Comparison of ENCODE assay signal across 13 cellular contexts in the genomic region with DNA sequence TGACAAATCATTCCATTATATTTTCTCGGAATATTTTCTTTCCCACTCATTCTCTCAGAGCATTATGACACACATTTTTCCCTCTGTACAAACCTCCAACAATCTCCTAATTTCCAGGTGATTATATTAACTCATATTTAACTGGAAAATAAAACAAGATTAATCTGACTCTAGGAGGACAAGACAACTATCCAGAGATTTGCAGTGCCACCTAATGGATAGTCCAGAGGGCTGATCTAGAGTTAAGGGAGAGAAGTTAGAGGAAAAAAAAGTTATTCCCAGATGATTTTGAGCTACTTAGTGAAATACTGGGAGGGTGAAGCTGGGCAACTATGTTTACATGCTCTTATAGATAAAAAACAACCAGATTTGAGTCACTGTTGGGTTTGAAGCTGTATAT.
DNase-seq lines count a peak whose midpoint lies in the region; TF ChIP-seq lines count a peak whose summit lies in the region.
"Had no signal": no experiment of that assay in that cellular context is flagged by ENCODE, and none has a peak within 500 bp of the region (broad histone marks: within the 10 kb centered on the region; RNA-seq: fewer than 3 reads in every experiment).

No MANE protein-coding gene starts in this region.

- no peak overlapping the region for H3K4me3 Mint-ChIP-seq in HFFc6

- no peaks in the 10 kb centered on the region for H3K79me1 ChIP-seq in trophoblast cell (ENCODE audit: low read length)

- H3K23ac ChIP-seq in trophoblast cell (ENCODE audit: low read length), result no peak overlapping the region

- DNase-seq in BJ (ENCODE audit: low read depth), result no peak
- no peak for DNase-seq in HFFc6
- peak; percentile 9 for DNase-seq in amniotic epithelial cell (ENCODE audit: low read depth)
- peak; percentile 30 for DNase-seq in iris pigment epithelial cell (ENCODE audit: low read depth)
- no peak for DNase-seq in trophoblast cell
- DNase-seq in effector memory CD4-positive, alpha-beta T cell, result no peak
- DNase-seq in NCI-H510A (lab: John Stamatoyannopoulos, UW), result no peak
- no peak for DNase-seq in GM19238 (ENCODE audit: insufficient read length, low spot score)
- DNase-seq: dorsolateral prefrontal cortex; EL; left ventricle myocardium inferior; stimulated activated naive CD4-positive, alpha-beta T cell had no signal

- CTCF ChIA-PET in BJ (lab: Yijun Ruan, JAX), result interaction anchor here (0.8 to 1.9 kb wide), 2 partner anchors 131 to 363 kb away, joined by 3 to 7 read pairs; no protein-coding TSS in a partner anchor

- H3K14ac ChIP-seq in trophoblast cell (ENCODE audit: low read length), result no peak overlapping the region

- no peak overlapping the region for H4K8ac ChIP-seq in trophoblast cell (ENCODE audit: low read depth, low read length)

- H3K27ac ChIP-seq in trophoblast cell (ENCODE audit: low read depth, low read length), result no peak overlapping the region
- H3K27ac ChIP-seq in effector memory CD4-positive, alpha-beta T cell (ENCODE audit: insufficient read depth, low read length, poor library complexity, severe bottlenecking), result no peak overlapping the region
- H3K27ac ChIP-seq: dorsolateral prefrontal cortex, left ventricle myocardium inferior, SK-N-MC had no signal

- no peak overlapping the region for H3K4me2 ChIP-seq in trophoblast cell (ENCODE audit: low read length)

- no peak overlapping the region for H2BK5ac ChIP-seq in trophoblast cell (ENCODE audit: low read depth, low read length, poor library complexity)

- H2BK12ac ChIP-seq in trophoblast cell (ENCODE audit: low read length), result no peak overlapping the region

- H4K91ac ChIP-seq in trophoblast cell (ENCODE audit: low read depth, low read length), result no peak overlapping the region

- peak; percentile 33; the same call in 1 of the 2 replicates for TF ChIP-seq CTCF in BJ (IDR thresholded peaks at IDR 0.05; ENCODE audit: insufficient read depth, low read depth, low read length)
- TF ChIP-seq CTCF in HFFc6 (IDR thresholded peaks at IDR 0.05), result peak; percentile 43; the same call in 1 of the 2 replicates

- peaks cover 9% of the 10 kb centered on the region; the same call in 1 of the 2 replicates for H3K9me3 Mint-ChIP-seq in HFFc6

- H3K18ac ChIP-seq in trophoblast cell (ENCODE audit: low read length), result no peak overlapping the region

- H4K12ac ChIP-seq in trophoblast cell (ENCODE audit: low read depth, low read length), result no peak overlapping the region

- no peak overlapping the region for H3K9ac ChIP-seq in trophoblast cell (ENCODE audit: low read length)

- H2BK120ac ChIP-seq in trophoblast cell (ENCODE audit: insufficient read depth, low read length, poor library complexity), result no peak overlapping the region

- H3K27me3 ChIP-seq in BJ (ENCODE audit: control insufficient read depth, insufficient read depth, low read length), result no peaks in the 10 kb centered on the region
- no peaks in the 10 kb centered on the region for H3K27me3 ChIP-seq in trophoblast cell (ENCODE audit: insufficient read depth, low read length)
- no peaks in the 10 kb centered on the region for H3K27me3 ChIP-seq in effector memory CD4-positive, alpha-beta T cell (replicated peaks; ENCODE audit: control insufficient read depth, insufficient read depth, low read length, poor library complexity, severe bottlenecking)

- no peaks in the 10 kb centered on the region for H3K27me3 Mint-ChIP-seq in HFFc6 (ENCODE audit: insufficient read depth)

- no peaks in the 10 kb centered on the region for H3K79me2 ChIP-seq in trophoblast cell (ENCODE audit: control insufficient read depth, insufficient read depth, low read length, poor library complexity)

- H3K4me1 ChIP-seq in trophoblast cell (ENCODE audit: control insufficient read depth in 1 of 2, insufficient read depth in 2 of 2, low read length in 2 of 2), result no peaks in the 10 kb centered on the region
- H3K4me1 ChIP-seq in effector memory CD4-positive, alpha-beta T cell (ENCODE audit: control insufficient read depth, insufficient read depth, low read length, poor library complexity, severe bottlenecking), result no peaks in the 10 kb centered on the region
- H3K4me1 ChIP-seq: left ventricle myocardium inferior had no signal

- H2AFZ ChIP-seq in trophoblast cell (ENCODE audit: insufficient read depth, low read length, poor library complexity), result no peak overlapping the region

- POLR2A ChIA-PET in BJ (lab: Charles Lee), result interaction anchor here (0.6 kb wide), 1 partner anchor 571 kb away, joined by 3 read pairs; no protein-coding TSS in a partner anchor

- no peak overlapping the region for H3K4ac ChIP-seq in trophoblast cell (ENCODE audit: low read depth, low read length)

- H3K36me3 ChIP-seq in BJ (ENCODE audit: control insufficient read depth, insufficient read depth, low read length) (no peaks in the 10 kb centered on the region), trophoblast cell (ENCODE audit: control insufficient read depth in 1 of 2, insufficient read depth in 2 of 2, low read length in 2 of 2) (no peaks in the 10 kb centered on the region)
- H3K36me3 ChIP-seq in effector memory CD4-positive, alpha-beta T cell (ENCODE audit: control insufficient read depth, insufficient read depth, low read length), result no peaks in the 10 kb centered on the region
- H3K36me3 ChIP-seq: left ventricle myocardium inferior had no signal

- no peak overlapping the region for H3K27ac Mint-ChIP-seq in HFFc6

- H3K4me3 ChIP-seq in BJ (ENCODE audit: low read depth, low read length), result no peak overlapping the region
- no peak overlapping the region for H3K4me3 ChIP-seq in trophoblast cell (ENCODE audit: low read depth, low read length)
- H3K4me3 ChIP-seq in effector memory CD4-positive, alpha-beta T cell (ENCODE audit: insufficient read depth, low read depth, low read length, poor library complexity, severe bottlenecking), result no peak overlapping the region
- H3K4me3 ChIP-seq: dorsolateral prefrontal cortex, left ventricle myocardium inferior, SK-N-MC had no signal

- no CpG with 5 or more reads among the region's 1 CpG for WGBS in trophoblast cell (ENCODE audit: extremely low coverage, insufficient coverage, insufficient read length)

- no peak overlapping the region for H2AK5ac ChIP-seq in trophoblast cell (ENCODE audit: low read length)

- H3K4me1 Mint-ChIP-seq in HFFc6 (ENCODE audit: low read depth), result no peaks in the 10 kb centered on the region

- no peaks in the 10 kb centered on the region for H3K36me3 Mint-ChIP-seq in HFFc6 (ENCODE audit: low read depth)

- no peaks in the 10 kb centered on the region for H3K9me3 ChIP-seq in trophoblast cell (ENCODE audit: insufficient read depth, low read depth, low read length)
- no peaks in the 10 kb centered on the region for H3K9me3 ChIP-seq in effector memory CD4-positive, alpha-beta T cell (ENCODE audit: control insufficient read depth, low read length)

Comparison
In these comparisons a context has a peak if more than half of its experiments do, and no peak if none do; other contexts are left out.
1. DNase-seq: peak in amniotic epithelial cell (single experiment) and iris pigment epithelial cell (single experiment); none in BJ (single experiment), HFFc6 (single experiment), trophoblast cell (0 of 2), effector memory CD4-positive, alpha-beta T cell (0 of 3), NCI-H510A (single experiment) and GM19238 (single experiment).